Comparison of ENCODE assay signal across 22 cellular contexts in genomic region chr2:127187831-127188230, GRCh38. TPM values are rescaled to one million over a fixed set of nuclear protein-coding genes. Genes with fewer than 3 reads are reported as not detected.
"Had no signal": no experiment of that assay in that cellular context is flagged by ENCODE, and none has a peak within 500 bp of the region (broad histone marks: within the 10 kb centered on the region; RNA-seq: fewer than 3 reads in every experiment).

No MANE protein-coding gene starts in this region.

- ATAC-seq: activated T-helper 17 cell treated with anti-CD3 and anti-CD28 coated beads, Interleukin-2, amount 50 U/mL, for 72 hours; PC-3 had no signal

- H3K9me3 Mint-ChIP-seq: activated CD4-positive, alpha-beta T cell treated with anti-CD3 and anti-CD28 coated beads, Interleukin-2, amount 10 ng/mL, durations not matched to agents 24 days and 14 days; activated T-helper 17 cell treated with anti-CD3 and anti-CD28 coated beads, Interleukin-2, amount 50 U/mL, for 72 hours; T-helper 1 cell treated with Interleukin-12 subunit alpha and Interleukin-12 subunit beta and Interleukin-4 antibody, amounts not matched to agents 30 μg/mL and 1 μg/mL, for 36 hours had no signal

- H3K36me3 Mint-ChIP-seq: activated CD4-positive, alpha-beta memory T cell treated with anti-CD3 and anti-CD28 coated beads for 36 hours; activated naive CD8-positive, alpha-beta T cell; IgD-negative memory B cell had no signal

- H3K4me1 Mint-ChIP-seq: activated T-helper 17 cell treated with anti-CD3 and anti-CD28 coated beads, Interleukin-2, amount 50 U/mL, for 72 hours; brain; IgD-negative memory B cell had no signal

- DNase-seq: activated CD4-positive, alpha-beta memory T cell treated with anti-CD3 and anti-CD28 coated beads for 36 hours; activated CD4-positive, alpha-beta T cell treated with anti-CD3 and anti-CD28 coated beads for 1 hour; activated CD4-positive, alpha-beta T cell treated with anti-CD3 and anti-CD28 coated beads, Interleukin-2, amount 10 ng/mL, durations not matched to agents 24 days and 14 days; activated gamma-delta T cell; activated naive CD4-positive, alpha-beta T cell treated with anti-CD3 and anti-CD28 coated beads for 36 hours; activated T-cell treated with anti-CD3 and anti-CD28 coated beads, Interleukin-2, amount 50 U/mL, for 48 hours; amygdala; KG1; NCI-H1092; NCI-H1417 treated with DMSO at 0.1 percent for 48 hours; NCI-H1694; NCI-H2029 treated with DMSO at 0.1 percent for 48 hours; NCI-H510A treated with DMSO at 0.1 percent for 48 hours; NCI-H69; NK-92 treated with Interleukin-12 subunit alpha and Interleukin-12 subunit beta, amount 100 ng/mL, for 24 hours; PC-3; SHP77 had no signal

- H3K4me3 Mint-ChIP-seq: activated CD4-positive, alpha-beta memory T cell treated with anti-CD3 and anti-CD28 coated beads for 36 hours; activated CD4-positive, alpha-beta T cell treated with anti-CD3 and anti-CD28 coated beads, Interleukin-2, amount 10 ng/mL, durations not matched to agents 24 days and 14 days; activated naive CD4-positive, alpha-beta T cell treated with anti-CD3 and anti-CD28 coated beads for 36 hours; activated naive CD8-positive, alpha-beta T cell; activated T-helper 17 cell treated with anti-CD3 and anti-CD28 coated beads, Interleukin-2, amount 50 U/mL, for 72 hours; brain; IgD-negative memory B cell; T-helper 1 cell treated with Interleukin-12 subunit alpha and Interleukin-12 subunit beta and Interleukin-4 antibody, amounts not matched to agents 30 μg/mL and 1 μg/mL, for 36 hours had no signal

- H3K27ac Mint-ChIP-seq: activated CD4-positive, alpha-beta memory T cell treated with anti-CD3 and anti-CD28 coated beads for 36 hours; activated CD4-positive, alpha-beta T cell treated with anti-CD3 and anti-CD28 coated beads, Interleukin-2, amount 10 ng/mL, durations not matched to agents 24 days and 14 days; activated naive CD4-positive, alpha-beta T cell treated with anti-CD3 and anti-CD28 coated beads for 36 hours; activated naive CD8-positive, alpha-beta T cell; activated T-helper 17 cell treated with anti-CD3 and anti-CD28 coated beads, Interleukin-2, amount 50 U/mL, for 72 hours; brain; IgD-negative memory B cell; T-helper 1 cell treated with Interleukin-12 subunit alpha and Interleukin-12 subunit beta and Interleukin-4 antibody, amounts not matched to agents 30 μg/mL and 1 μg/mL, for 36 hours had no signal

- H3K27me3 Mint-ChIP-seq: brain had no signal

RNA-seq across cellular contexts. Expression of gene CYP27C1, which starts 32.3 kb away (rescaled TPM):
- total RNA-seq: activated CD4-positive, alpha-beta memory T cell treated with anti-CD3 and anti-CD28 coated beads for 36 hours; activated CD4-positive, alpha-beta T cell treated with anti-CD3 and anti-CD28 coated beads, Interleukin-2, amount 10 ng/mL, durations not matched to agents 24 days and 14 days; activated naive CD4-positive, alpha-beta T cell treated with anti-CD3 and anti-CD28 coated beads for 36 hours; activated T-helper 17 cell treated with anti-CD3 and anti-CD28 coated beads, Interleukin-2, amount 50 U/mL, for 72 hours had no signal
- polyA plus RNA-seq: IgD-negative memory B cell had no signal
